Comparison of ENCODE assay signal across 6 cellular contexts in the genomic region with DNA sequence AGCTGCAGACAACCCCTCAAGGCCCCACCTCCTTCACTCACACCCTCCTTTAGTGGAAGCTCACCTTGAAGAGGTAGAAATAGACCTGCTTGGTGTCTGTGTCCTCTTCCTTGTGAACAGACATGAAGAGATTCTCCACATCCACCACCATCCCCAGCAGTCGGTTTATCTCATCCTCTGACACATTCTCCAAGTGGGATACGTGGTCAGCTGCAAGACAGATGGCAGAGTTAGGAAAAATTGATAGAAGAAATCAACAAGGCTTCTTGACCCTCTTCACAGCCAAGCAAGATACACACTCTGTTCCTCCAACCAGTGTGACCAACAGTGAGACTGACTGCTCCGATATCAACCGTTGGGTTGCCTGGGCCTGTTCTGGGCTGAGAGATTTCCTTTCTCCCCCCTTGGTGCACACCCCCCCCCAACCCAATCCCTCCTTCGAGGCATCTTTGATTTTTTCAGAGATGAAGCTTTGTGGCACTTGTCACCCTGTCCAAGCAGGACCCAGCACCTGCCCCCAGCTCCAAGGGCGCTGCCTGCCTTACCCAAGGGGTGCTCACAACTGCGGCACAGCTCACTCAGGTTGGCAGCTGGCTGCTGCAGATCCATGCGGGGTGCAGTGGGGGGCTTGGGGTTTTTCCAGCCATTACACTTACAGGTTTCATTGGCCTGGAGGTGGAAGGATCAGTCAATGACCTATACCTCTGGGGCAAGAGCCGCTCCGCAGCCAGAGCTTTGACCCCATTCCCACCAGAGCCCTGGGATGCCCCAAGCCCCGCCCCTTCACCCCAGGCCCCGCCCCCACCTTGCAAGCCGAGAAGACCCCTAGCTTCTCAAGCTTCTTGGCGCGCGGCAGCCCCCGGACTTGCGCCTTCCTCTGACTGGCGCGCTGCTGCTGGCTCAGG. TPM values are rescaled to one million over a fixed set of nuclear protein-coding genes. Genes with fewer than 3 reads are reported as not detected.
DNase-seq lines count a peak whose midpoint lies in the region; TF ChIP-seq lines count a peak whose summit lies in the region.

No MANE protein-coding gene starts in this region.

- WGBS in GM23248 (ENCODE audit: low coverage in 1 of 2, low lambda C conversion rate in 2 of 2, missing lambda C conversion rate in 2 of 2), 2 experiments = 15% methylated on average over 16 to 20 of the region's 20 CpGs

- H3K4me1 ChIP-seq in GM23248 (ENCODE audit: insufficient read depth) = no peaks in the 10 kb centered on the region

- no peaks in the 10 kb centered on the region for H3K9me2 ChIP-seq in GM23248 (ENCODE audit: insufficient read depth)

- H3K27ac ChIP-seq in GM23248 (no peak overlapping the region), WERI-Rb-1 (peak overlapping the region; percentile 54; the same call in 1 of the 2 replicates)

- peak overlapping the region; percentile 68 for H3K4me2 ChIP-seq in GM23248 (ENCODE audit: unreplicated experiment)

- no peaks in the 10 kb centered on the region for H3K36me3 ChIP-seq in GM23248 (ENCODE audit: low read depth)
- H3K36me3 ChIP-seq in WERI-Rb-1 = peaks cover 58% of the 10 kb centered on the region
- no peaks in the 10 kb centered on the region for H3K36me3 ChIP-seq in kidney epithelial cell (ENCODE audit: control insufficient read depth, insufficient read depth, low read length)

- peak; percentile 28 for DNase-seq in GM23248
- DNase-seq in WERI-Rb-1 = peak; percentile 52
- DNase-seq in kidney epithelial cell (ENCODE audit: low read depth) = no peak
- no peak for DNase-seq in NOMO-1 treated with dmso at 0.1 percent for 144 hours (lab: John Stamatoyannopoulos, UW; ENCODE audit: unreplicated experiment)
- no peak for DNase-seq in head of caudate nucleus
- no peak for DNase-seq in MV-4-11 (lab: John Stamatoyannopoulos, UW)

- H3K4me3 ChIP-seq in GM23248 (peak overlapping the region; percentile 81), WERI-Rb-1 (ENCODE audit: low read depth, low read length) (peak overlapping the region; percentile 59), kidney epithelial cell (ENCODE audit: low read depth, low read length) (peak overlapping the region; percentile 68)

- 0 out of 2 replicates have a peak, but pooled peaks cover 5% of the 10 kb centered on the region for H3F3A ChIP-seq in GM23248 (ENCODE audit: insufficient read depth)

- H4K20me1 ChIP-seq in GM23248 (ENCODE audit: insufficient read depth) = no peaks in the 10 kb centered on the region

- H2AFZ ChIP-seq in GM23248 = peak overlapping the region; percentile 72

- no peaks in the 10 kb centered on the region for H3K79me2 ChIP-seq in GM23248 (ENCODE audit: insufficient read depth)

- TF ChIP-seq CTCF in WERI-Rb-1 (IDR thresholded peaks at IDR 0.05; ENCODE audit: low read depth, low read length) (no peak), kidney epithelial cell (IDR thresholded peaks at IDR 0.05; ENCODE audit: insufficient read depth, low read length, poor library complexity, severe bottlenecking) (no peak)

- H3K9me3 ChIP-seq in GM23248 (ENCODE audit: low read depth) = no peaks in the 10 kb centered on the region
- no peaks in the 10 kb centered on the region for H3K9me3 ChIP-seq in WERI-Rb-1 (ENCODE audit: severe bottlenecking)

- in situ Hi-C loops in GM23248 (cut with MboI) = no loop called here

- H3K9ac ChIP-seq in GM23248 = peak overlapping the region; percentile 83

- no peaks in the 10 kb centered on the region for H3K27me3 ChIP-seq in GM23248 (replicated peaks; ENCODE audit: insufficient read depth)
- no peaks in the 10 kb centered on the region for H3K27me3 ChIP-seq in WERI-Rb-1 (ENCODE audit: insufficient read depth, low read depth, severe bottlenecking)
- H3K27me3 ChIP-seq in kidney epithelial cell (ENCODE audit: control insufficient read depth, insufficient read depth, low read length) = no peaks in the 10 kb centered on the region

- intact Hi-C loops in head of caudate nucleus (cut with DNase I) = no loop called here

RNA-seq across cellular contexts. Expression of gene KAT2A, which starts 0.8 kb away (rescaled TPM):
- 13.9 and 16.8 TPM in 2 replicates for total RNA-seq in GM23248 (2014; rRNA removed; shearing (Covaris generic))
- 6.0 and 7.2 TPM in 2 replicates for polyA plus RNA-seq in GM23248 (2016; fragmentation: Nextera tagmentation; extraction: Ambion mirVana)
- total RNA-seq in kidney epithelial cell = 22.2 and 32.4 TPM in 2 replicates

RNA-seq across cellular contexts. Expression of gene HSPB9, which starts 2.2 kb away (rescaled TPM):
- total RNA-seq in GM23248 (2014; rRNA removed; shearing (Covaris generic)) = not detected in 2 replicates
- polyA plus RNA-seq in GM23248 (2016; fragmentation: Nextera tagmentation; extraction: Ambion mirVana) = 0.34 TPM in 1 of 2 replicates, not detected in the other
- total RNA-seq in kidney epithelial cell = not detected in 2 replicates

RNA-seq across cellular contexts. Expression of gene DHX58, which starts 7.9 kb away (rescaled TPM):
- total RNA-seq in GM23248 (2014; rRNA removed; shearing (Covaris generic)) = 2.5 and 11.6 TPM in 2 replicates
- polyA plus RNA-seq in GM23248 (2016; fragmentation: Nextera tagmentation; extraction: Ambion mirVana) = 1.6 and 2.0 TPM in 2 replicates
- 10.0 and 14.7 TPM in 2 replicates for total RNA-seq in kidney epithelial cell

RNA-seq across cellular contexts. Expression of gene ZNF385C, which starts 22.1 kb away (rescaled TPM):
- total RNA-seq in GM23248 (2014; rRNA removed; shearing (Covaris generic)) = not detected in 2 replicates
- polyA plus RNA-seq in GM23248 (2016; fragmentation: Nextera tagmentation; extraction: Ambion mirVana) = not detected in 2 replicates
- total RNA-seq in kidney epithelial cell = 0.04 and 0.34 TPM in 2 replicates

RNA-seq across cellular contexts. Expression of gene RAB5C, which starts 34.4 kb away (rescaled TPM):
- 97.5 and 128 TPM in 2 replicates for total RNA-seq in GM23248 (2014; rRNA removed; shearing (Covaris generic))
- 123 and 124 TPM in 2 replicates for polyA plus RNA-seq in GM23248 (2016; fragmentation: Nextera tagmentation; extraction: Ambion mirVana)
- 142 and 195 TPM in 2 replicates for total RNA-seq in kidney epithelial cell

Comparison
In these comparisons a context has a peak if more than half of its experiments do, and no peak if none do; other contexts are left out.
1. DNase-seq: peak in GM23248 (single experiment) and WERI-Rb-1 (single experiment); none in kidney epithelial cell (single experiment), NOMO-1 treated with dmso at 0.1 percent for 144 hours (single experiment), head of caudate nucleus (0 of 42) and MV-4-11 (single experiment).
2. Peak in every context shown above with its lines, with median percentiles within 50 percentile points of each other: H3K4me3 ChIP-seq.